In the genomic region with DNA sequence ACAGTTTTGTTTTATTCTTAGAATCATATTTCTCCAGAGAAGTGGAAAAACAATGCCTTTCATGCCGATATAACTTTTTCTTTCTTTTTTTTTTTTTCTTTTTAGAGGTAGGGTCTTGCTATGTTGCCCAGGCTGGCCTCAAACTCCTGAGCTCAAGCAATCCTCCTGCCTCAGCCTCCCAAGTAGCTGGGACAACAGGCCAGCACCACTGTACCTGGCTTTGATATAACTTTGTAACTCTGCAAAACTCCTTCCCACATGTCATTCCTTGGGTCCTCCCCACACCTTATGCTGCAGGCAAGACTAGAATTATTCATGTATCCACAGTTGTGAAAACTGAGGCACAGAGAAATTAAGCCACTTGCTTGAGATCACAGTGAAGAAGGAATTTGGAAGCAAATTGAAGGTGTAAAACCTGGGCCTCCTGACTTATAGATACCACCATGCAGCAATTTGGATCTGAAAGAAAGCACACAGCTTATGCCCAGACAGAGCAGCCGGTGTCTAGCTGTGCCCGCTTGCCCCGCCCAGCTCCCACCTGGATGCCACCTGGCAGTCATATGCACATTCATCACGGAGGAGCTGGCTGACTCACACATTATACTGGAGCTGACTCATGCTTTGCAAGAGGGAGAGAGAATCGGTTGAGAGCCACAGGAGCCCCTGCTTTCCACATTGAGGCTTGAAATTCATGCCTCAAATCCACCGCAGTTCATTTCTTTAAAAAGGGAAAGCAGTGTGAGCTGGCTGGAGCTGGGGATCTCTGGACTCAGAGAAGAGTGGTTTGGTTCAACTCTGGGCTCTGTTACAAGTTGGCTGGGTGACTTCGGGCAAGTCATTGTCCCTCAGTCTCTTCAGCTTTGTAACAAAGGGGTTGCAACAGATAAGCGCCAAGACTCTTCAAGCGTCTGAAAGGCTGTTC, we compare ENCODE assay signal across 8 cellular contexts. TPM values are rescaled to one million over a fixed set of nuclear protein-coding genes. Genes with fewer than 3 reads are reported as not detected.
A peak's percentile ranks its signal among the peaks of the same experiment; 100 is the strongest.
DNase-seq lines count a peak whose midpoint lies in the region; ATAC-seq and TF ChIP-seq lines count a peak whose summit lies in the region.

No MANE protein-coding gene starts in this region.

- WGBS in ovary, 3 donors = 59 to 68% (median 59%) methylated on average over 10 of the region's 10 CpGs
- WGBS in esophagus muscularis mucosa = 72% methylated on average over 10 of the region's 10 CpGs

- no peak for TF ChIP-seq POLR2A in ovary (IDR thresholded peaks at IDR 0.05)
- no peak for TF ChIP-seq POLR2A in esophagus muscularis mucosa (IDR thresholded peaks at IDR 0.05; ENCODE audit: low read depth)

- no peak overlapping the region for H3K4me3 ChIP-seq in ovary
- H3K4me3 ChIP-seq in esophagus muscularis mucosa = no peak overlapping the region

- H3K27me3 ChIP-seq in ovary (no peaks in the 10 kb centered on the region), esophagus muscularis mucosa (no peaks in the 10 kb centered on the region)

- TF ChIP-seq EP300 in ovary (IDR thresholded peaks at IDR 0.05) (no peak), esophagus muscularis mucosa (IDR thresholded peaks at IDR 0.05) (no peak)

- intact Hi-C loops in ovary (cut with DNase I) (no loop called here), esophagus muscularis mucosa (cut with DNase I) (no loop called here)

- no peaks in the 10 kb centered on the region for H3K36me3 ChIP-seq in ovary
- H3K36me3 ChIP-seq in esophagus muscularis mucosa = no peaks in the 10 kb centered on the region

- H3K27ac ChIP-seq in ovary (no peak overlapping the region), esophagus muscularis mucosa (replicated peaks in 1 of 4) (no peak overlapping the region)

- no peak for ATAC-seq in HG03342 (IDR thresholded peaks at IDR 0.05; ENCODE audit: unreplicated experiment)

- H3K4me1 ChIP-seq in ovary (ENCODE audit: insufficient read depth) (peaks cover 1% of the 10 kb centered on the region), esophagus muscularis mucosa (peaks cover 10 to 22% (median 21%) of the 10 kb centered on the region in 4 donors)

- H3K9me3 ChIP-seq in ovary = no peaks in the 10 kb centered on the region
- H3K9me3 ChIP-seq in esophagus muscularis mucosa = no peaks in the 10 kb centered on the region

- DNase-seq in EH (ENCODE audit: low read depth) (peak; percentile 90), NCI-H1417 (lab: John Stamatoyannopoulos, UW) (peak; percentile 55 to 86 (median 77)), iPS-NIHi7 (ENCODE audit: extremely low spot score) (peak; percentile 74), ovary (no peak), GM19238 (ENCODE audit: insufficient read length, low spot score) (no peak), esophagus muscularis mucosa (ENCODE audit: extremely low spot score) (no peak)
- DNase-seq in activated T-cell treated with anti-CD3 and anti-CD28 coated beads, Interleukin-2, amount 50 U/mL, for 48 hours = peak; percentile 25 to 53

- TF ChIP-seq CTCF in ovary (IDR thresholded peaks at IDR 0.05) (no peak), esophagus muscularis mucosa (IDR thresholded peaks at IDR 0.05) (no peak)

RNA-seq across cellular contexts. Expression of a gene that starts 8.3 kb away (rescaled TPM):
- total RNA-seq in ovary (10 to 100 TPM; 10.3 to 65.4 (median 26.0) TPM), esophagus muscularis mucosa (10 to 100 TPM; 17.4 to 63.6 (median 31.8) TPM)
- polyA plus RNA-seq in ovary = 10 to 100 TPM; 11.4 to 11.7 TPM

Comparison
In these comparisons a context has a peak if more than half of its experiments do, and no peak if none do; other contexts are left out.
1. DNase-seq: peak in EH (single experiment), NCI-H1417 (3 of 3), activated T-cell treated with anti-CD3 and anti-CD28 coated beads, Interleukin-2, amount 50 U/mL, for 48 hours (2 of 2) and iPS-NIHi7 (single experiment); none in ovary (0 of 5), GM19238 (single experiment) and esophagus muscularis mucosa (single experiment).